8 cellular contexts compared by ENCODE assay signal in the genomic region with DNA sequence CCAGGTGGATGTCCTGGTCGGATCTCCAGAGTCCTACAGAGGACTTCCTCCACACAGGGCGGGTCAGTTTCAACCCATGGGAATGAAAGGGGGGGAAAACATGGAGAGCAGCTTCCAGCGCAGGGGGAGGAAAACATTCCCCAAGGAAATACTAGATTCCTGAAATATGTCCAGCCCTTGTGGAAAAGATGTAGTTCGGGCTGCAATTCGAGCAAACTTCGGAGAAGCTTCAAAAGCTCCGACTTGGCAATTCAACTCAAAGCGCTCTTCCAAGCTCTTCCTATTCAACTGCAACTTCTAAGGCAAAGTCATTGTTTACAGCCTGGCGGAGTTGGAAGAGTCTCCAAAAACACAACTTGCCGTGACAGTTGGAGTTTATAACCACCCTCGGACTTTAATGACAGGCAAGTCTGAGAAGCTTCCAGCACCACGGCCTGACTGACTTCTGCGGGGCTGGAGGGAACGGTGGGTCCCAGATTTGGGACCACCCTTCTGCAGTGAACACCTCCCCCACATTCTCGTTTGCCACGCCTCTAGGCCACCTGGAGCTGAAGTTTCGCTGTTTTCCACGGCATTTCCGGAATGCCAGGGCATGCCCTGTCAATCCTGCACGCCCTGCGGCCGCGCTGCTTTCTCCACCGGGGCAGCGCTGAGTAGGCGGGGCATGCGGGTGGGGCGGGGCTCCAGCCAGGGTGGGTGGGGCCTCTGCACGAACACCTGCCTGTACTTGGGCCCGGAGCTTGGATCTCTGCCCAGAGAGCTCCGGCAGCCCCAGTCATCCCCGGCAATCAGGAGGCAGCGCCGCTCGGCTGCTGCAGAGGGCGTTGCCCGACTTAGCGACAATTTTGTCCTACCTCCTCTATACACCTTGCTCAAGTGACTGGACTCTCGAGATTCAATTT. TPM values are rescaled to one million over a fixed set of nuclear protein-coding genes. Genes with fewer than 3 reads are reported as not detected.
DNase-seq lines count a peak whose midpoint lies in the region; ATAC-seq and TF ChIP-seq lines count a peak whose summit lies in the region.

No MANE protein-coding gene starts in this region.

- DNase-seq in NCI-H2081 treated with DMSO at 0.1 percent for 48 hours (lab: John Stamatoyannopoulos, UW): peak; percentile 44
- peak; percentile 76 to 77 for DNase-seq in activated CD4-positive, alpha-beta T cell treated with anti-CD3 and anti-CD28 coated beads for 4 hours
- peak; percentile 68 for DNase-seq in dermis blood vessel endothelial cell
- DNase-seq in lower lobe of right lung: peak; percentile 92
- peak; percentile 50 for DNase-seq in stimulated activated CD8-positive, alpha-beta memory T cell treated with anti-CD3 and anti-CD28 coated beads, Interleukin-15, amount 100 ng/mL, for 1 hour (ENCODE audit: low read depth)
- no peak for DNase-seq in GOT3 (lab: John Stamatoyannopoulos, UW)

- H3K4me1 ChIP-seq in lower lobe of right lung: peaks cover 8% of the 10 kb centered on the region

- H3K36me3 ChIP-seq in lower lobe of right lung: no peaks in the 10 kb centered on the region

- H3K4me3 ChIP-seq in lower lobe of right lung: peak overlapping the region; percentile 50

- H3K27me3 ChIP-seq in lower lobe of right lung (ENCODE audit: low read depth): peaks cover 7% of the 10 kb centered on the region

- intact Hi-C loops in lower lobe of right lung (cut with DNase I): no loop called here

- peak overlapping the region; percentile 65 for H3K27ac ChIP-seq in lower lobe of right lung

- peak; percentile 98 for ATAC-seq in GM18511 (IDR thresholded peaks at IDR 0.05; ENCODE audit: unreplicated experiment)
- peak; percentile 97 for ATAC-seq in HG02981 (IDR thresholded peaks at IDR 0.05; ENCODE audit: unreplicated experiment)
- peak; percentile 98 to 99 for ATAC-seq in lower lobe of right lung

- TF ChIP-seq CTCF in lower lobe of right lung (IDR thresholded peaks at IDR 0.05): peak; percentile 46

- no peaks in the 10 kb centered on the region for H3K9me3 ChIP-seq in lower lobe of right lung

RNA-seq across cellular contexts. Expression of a gene that starts 49.0 kb away (rescaled TPM):
- 3.6 and 8.7 TPM in 2 replicates for total RNA-seq in dermis blood vessel endothelial cell
- total RNA-seq in lower lobe of right lung: 17.8 TPM
